Comparison of ENCODE assay signal across 17 cellular contexts in the genomic region with DNA sequence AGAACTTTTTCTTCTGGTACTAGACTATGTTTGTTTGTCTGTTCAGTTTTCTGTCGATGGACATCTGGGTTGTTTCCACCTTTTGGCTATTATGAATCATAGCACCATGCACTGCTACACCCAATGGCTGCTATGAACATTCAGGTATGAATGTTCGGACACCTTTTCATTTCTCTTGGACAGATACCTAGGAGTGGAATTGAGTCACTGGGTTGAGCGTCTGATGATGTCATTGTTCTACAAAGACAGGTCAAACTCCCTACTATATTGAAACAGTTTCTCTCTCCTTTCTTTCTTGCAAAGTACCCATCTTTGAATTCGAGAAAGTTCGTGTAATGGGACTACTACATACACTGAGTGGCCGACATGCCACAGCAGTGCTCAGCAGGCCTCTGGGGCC. TPM values are rescaled to one million over a fixed set of nuclear protein-coding genes. Genes with fewer than 3 reads are reported as not detected.
A peak's percentile ranks its signal among the peaks of the same experiment; 100 is the strongest.
DNase-seq lines count a peak whose midpoint lies in the region; ATAC-seq, FAIRE-seq and TF ChIP-seq lines count a peak whose summit lies in the region.
"Had no signal": no experiment of that assay in that cellular context is flagged by ENCODE, and none has a peak within 500 bp of the region (broad histone marks: within the 10 kb centered on the region; RNA-seq: fewer than 3 reads in every experiment).

No MANE protein-coding gene starts in this region.

- POLR2A ChIA-PET in HepG2 (lab: Yijun Ruan, JAX), result interaction anchor here (0.9 to 1.4 kb wide), 2 partner anchors 45 to 316 kb away, joined by 3 read pairs; a partner anchor contains a TSS

- ATAC-seq in HepG2 (no peak), right lobe of liver (no peak), GM21723 (IDR thresholded peaks at IDR 0.05; ENCODE audit: unreplicated experiment) (no peak)
- ATAC-seq in activated T-helper 17 cell treated with anti-CD3 and anti-CD28 coated beads, Interleukin-2, amount 50 U/mL, for 72 hours (replicated peaks), result no peak

- TF ChIP-seq CTCF in HepG2 (CRISPR knock-in tag; IDR thresholded peaks at IDR 0.05) (no peak), right lobe of liver (IDR thresholded peaks at IDR 0.05) (no peak), mammary epithelial cell (conservative IDR thresholded peaks at IDR 0.05 in 1 of 2, IDR thresholded peaks at IDR 0.05 in 1 of 2; ENCODE audit: extremely low read depth in 1 of 2, insufficient read depth in 1 of 2, low read depth in 1 of 2, low read length in 2 of 2) (no peak), keratinocyte (optimal IDR thresholded peaks at IDR 0.05 in 1 of 3, IDR thresholded peaks at IDR 0.05 in 1 of 3, conservative IDR thresholded peaks at IDR 0.05 in 1 of 3; ENCODE audit: extremely low read depth in 1 of 3, insufficient read depth in 2 of 3, low read length in 3 of 3) (no peak)

- no peak for FAIRE-seq in HepG2 (lab: Jason Lieb, UNC)
- no peak for FAIRE-seq in keratinocyte (lab: Jason Lieb, UNC)
- FAIRE-seq: G401.6 had no signal

- WGBS in HepG2 (ENCODE audit: low lambda C conversion rate), result 18% methylated on average over 6 of the region's 6 CpGs
- 52% methylated on average over 5 of the region's 6 CpGs for whole genome bisulfite sequencing in right lobe of liver (ENCODE audit: insufficient coverage, low coverage, low lambda C conversion rate, missing lambda C conversion rate)
- 29% methylated on average over 6 of the region's 6 CpGs for WGBS in mammary epithelial cell (ENCODE audit: low coverage, missing lambda C conversion rate)

- CTCF ChIA-PET in HepG2 (lab: Yijun Ruan, JAX; ENCODE audit: low intra/inter-chr PET ratio, low total read pairs) (no interaction called here), mammary epithelial cell (lab: Charles Lee; ENCODE audit: low non-redundant PET) (interaction anchor here (0.7 to 0.8 kb wide), 3 partner anchors 13 to 340 kb away, joined by 3 to 23 read pairs (median 5); no protein-coding TSS in a partner anchor)

- H3K4me2 ChIP-seq in HepG2 (ENCODE audit: low read depth, low read length) (peak overlapping the region; percentile 76), mammary epithelial cell (ENCODE audit: insufficient read depth, low read depth, low read length) (peak overlapping the region; percentile 38), keratinocyte (ENCODE audit: control insufficient read depth, extremely low read depth, insufficient read depth, low read depth, low read length) (peak overlapping the region; percentile 34)

- H3K27me3 ChIP-seq in HepG2 (ENCODE audit: control insufficient read depth in 1 of 2, insufficient read depth in 2 of 2, low read length in 2 of 2) (peaks cover 0 to 4% of the 10 kb centered on the region in 2 experiments; a peak in 1 of 5 replicates), right lobe of liver (no peaks in the 10 kb centered on the region), mammary epithelial cell (ENCODE audit: insufficient read depth, low read length) (no peaks in the 10 kb centered on the region), keratinocyte (ENCODE audit: control insufficient read depth, extremely low read depth, insufficient read depth, low read length) (no peaks in the 10 kb centered on the region)
- H3K27me3 ChIP-seq: BLaER1 treated with 17β-estradiol and CSF1 and Interleukin-3, amounts not matched to agents 10 nM and 100 nM; upper lobe of left lung had no signal

- H3K36me3 ChIP-seq in HepG2 (replicated peaks in 1 of 2; ENCODE audit: control insufficient read depth in 1 of 2, insufficient read depth in 2 of 2, low read length in 2 of 2) (no peaks in the 10 kb centered on the region), right lobe of liver (no peaks in the 10 kb centered on the region), mammary epithelial cell (ENCODE audit: insufficient read depth, low read length) (no peaks in the 10 kb centered on the region), keratinocyte (ENCODE audit: control insufficient read depth in 2 of 2, extremely low read depth in 1 of 2, insufficient read depth in 2 of 2, low read length in 2 of 2) (no peaks in the 10 kb centered on the region)
- H3K36me3 ChIP-seq: BLaER1 treated with 17β-estradiol and CSF1 and Interleukin-3, amounts not matched to agents 10 nM and 100 nM; upper lobe of left lung had no signal

- no peak overlapping the region for H3K4me3 Mint-ChIP-seq in activated T-helper 17 cell treated with anti-CD3 and anti-CD28 coated beads, Interleukin-2, amount 50 U/mL, for 72 hours
- H3K4me3 Mint-ChIP-seq: H9; mesothelial cell of epicardium; nephron progenitor cell; T-helper 1 cell treated with Interleukin-12 subunit alpha and Interleukin-12 subunit beta and Interleukin-4 antibody, amounts not matched to agents 30 μg/mL and 1 μg/mL, for 36 hours had no signal

- H2AFZ ChIP-seq in HepG2 (ENCODE audit: low read length) (no peak overlapping the region), mammary epithelial cell (ENCODE audit: low read depth, low read length) (peak overlapping the region; percentile 72), keratinocyte (ENCODE audit: control insufficient read depth, low read length) (no peak overlapping the region)
- H2AFZ ChIP-seq: parathyroid adenoma had no signal

- H3K36me3 Mint-ChIP-seq in activated T-helper 17 cell treated with anti-CD3 and anti-CD28 coated beads, Interleukin-2, amount 50 U/mL, for 72 hours (ENCODE audit: low read depth), result no peaks in the 10 kb centered on the region
- H3K36me3 Mint-ChIP-seq: mesothelial cell of epicardium had no signal

- no peak overlapping the region for H3K27ac Mint-ChIP-seq in activated T-helper 17 cell treated with anti-CD3 and anti-CD28 coated beads, Interleukin-2, amount 50 U/mL, for 72 hours
- H3K27ac Mint-ChIP-seq: activated T-helper 2 cell treated with anti-CD3 and anti-CD28 coated beads, Interferon-gamma antibody, Interleukin-2, Interleukin-4, amounts not matched to agents 10 μg/mL and 5 μg/mL and 100 μg/mL, durations not matched to agents 14 hours and 24 hours and 36 hours; mesothelial cell of epicardium; nephron progenitor cell had no signal

- H3K4me3 ChIP-seq in HepG2 (replicated peaks in 1 of 3; ENCODE audit: insufficient read depth in 1 of 3, low read depth in 2 of 3, low read length in 3 of 3), result peak overlapping the region in 1 of 3 experiments; percentile 52; a peak in 2 of 6 replicates
- no peak overlapping the region for H3K4me3 ChIP-seq in right lobe of liver
- H3K4me3 ChIP-seq in mammary epithelial cell (replicated peaks in 1 of 3; ENCODE audit: insufficient read depth in 1 of 3, low read depth in 2 of 3, low read length in 3 of 3), result no peak overlapping the region
- H3K4me3 ChIP-seq in keratinocyte (ENCODE audit: control insufficient read depth in 2 of 3, extremely low read depth in 1 of 3, insufficient read depth in 2 of 3, low read depth in 1 of 3, low read length in 3 of 3), result no peak overlapping the region
- H3K4me3 ChIP-seq: BLaER1 treated with 17β-estradiol and CSF1 and Interleukin-3, amounts not matched to agents 10 nM and 100 nM; upper lobe of left lung had no signal

- H3K9ac ChIP-seq in HepG2 (ENCODE audit: insufficient read depth, low read depth, low read length), result no peak overlapping the region
- H3K9ac ChIP-seq in mammary epithelial cell (ENCODE audit: insufficient read depth, low read length), result no peak overlapping the region
- H3K9ac ChIP-seq in keratinocyte (ENCODE audit: control insufficient read depth, extremely low read depth, insufficient read depth, low read length), result no peak overlapping the region
- H3K9ac ChIP-seq: BLaER1 treated with 17β-estradiol and CSF1 and Interleukin-3, amounts not matched to agents 10 nM and 100 nM; parathyroid adenoma had no signal

- H3K4me1 Mint-ChIP-seq in activated T-helper 17 cell treated with anti-CD3 and anti-CD28 coated beads, Interleukin-2, amount 50 U/mL, for 72 hours, result no peaks in the 10 kb centered on the region

- H3K27me3 Mint-ChIP-seq in activated T-helper 17 cell treated with anti-CD3 and anti-CD28 coated beads, Interleukin-2, amount 50 U/mL, for 72 hours, result no peaks in the 10 kb centered on the region

- H4K20me1 ChIP-seq in HepG2 (ENCODE audit: insufficient read depth, low read length) (no peaks in the 10 kb centered on the region), mammary epithelial cell (ENCODE audit: insufficient read depth, low read length) (no peaks in the 10 kb centered on the region), keratinocyte (ENCODE audit: control insufficient read depth, extremely low read depth, insufficient read depth, low read length) (no peaks in the 10 kb centered on the region)
- H4K20me1 ChIP-seq: BLaER1 treated with 17β-estradiol and CSF1 and Interleukin-3, amounts not matched to agents 10 nM and 100 nM had no signal

- intact Hi-C loops in HepG2 (cut with micrococcal nuclease; ENCODE audit: unreplicated experiment) (loop anchor here (1.0 to 2.0 kb wide), 2 partner anchors 44 to 345 kb away; a partner anchor contains a TSS), right lobe of liver (cut with DNase I) (loop anchor here in 1 of 2 donors (10.0 kb wide), 1 partner anchor 342 kb away; no protein-coding TSS in a partner anchor), mammary epithelial cell (cut with micrococcal nuclease) (loop anchor here (1.0 to 2.0 kb wide), 4 partner anchors 30 to 343 kb away; a partner anchor contains a TSS)

- DNase-seq in HepG2 (ENCODE audit: low spot score) (no peak), right lobe of liver (no peak), mammary epithelial cell (peak; percentile 87), keratinocyte (ENCODE audit: low read depth, low spot score) (no peak), EL (no peak), NCI-H510A treated with DMSO at 0.1 percent for 48 hours (lab: John Stamatoyannopoulos, UW) (no peak)

- no TSS peak for BruUV-seq in HepG2 (replicated peaks; lab: Mats Ljungman, UMichigan)
- no TSS peak for BruUV-seq in mammary epithelial cell (replicated peaks; lab: Mats Ljungman, UMichigan)

- dilution Hi-C loops in mammary epithelial cell (cut with HindIII; ENCODE audit: low sequenced_read_pairs), result no loop called here
- dilution Hi-C loops in keratinocyte (cut with MboI; ENCODE audit: extremely low pct_ligation_motif_present, low sequenced_read_pairs), result no loop called here

- H3K9me1 ChIP-seq in keratinocyte (ENCODE audit: control insufficient read depth, extremely low read depth, insufficient read depth, low read length), result no peaks in the 10 kb centered on the region

- H3K9me3 Mint-ChIP-seq in activated T-helper 17 cell treated with anti-CD3 and anti-CD28 coated beads, Interleukin-2, amount 50 U/mL, for 72 hours, result no peaks in the 10 kb centered on the region
- H3K9me3 Mint-ChIP-seq: activated T-helper 2 cell treated with anti-CD3 and anti-CD28 coated beads, Interferon-gamma antibody, Interleukin-2, Interleukin-4, amounts not matched to agents 10 μg/mL and 5 μg/mL and 100 μg/mL, durations not matched to agents 14 hours and 24 hours and 36 hours; H9; mesothelial cell of epicardium; nephron progenitor cell; T-helper 1 cell treated with Interleukin-12 subunit alpha and Interleukin-12 subunit beta and Interleukin-4 antibody, amounts not matched to agents 30 μg/mL and 1 μg/mL, for 36 hours had no signal

- TF ChIP-seq RAD21 in HepG2 (CRISPR knock-in tag; IDR thresholded peaks at IDR 0.05), result no peak

- H3K9me3 ChIP-seq in HepG2 (ENCODE audit: low read length) (no peaks in the 10 kb centered on the region), right lobe of liver (no peaks in the 10 kb centered on the region), mammary epithelial cell (replicated peaks; ENCODE audit: insufficient read depth, low read length) (no peaks in the 10 kb centered on the region), keratinocyte (ENCODE audit: control insufficient read depth, low read depth, low read length) (no peaks in the 10 kb centered on the region)
- H3K9me3 ChIP-seq: upper lobe of left lung had no signal

- TF ChIP-seq POLR2A in HepG2 (IDR thresholded peaks at IDR 0.05; ENCODE audit: insufficient read depth in 1 of 2, low read depth in 2 of 2, low read length in 2 of 2), result no peak
- no peak for TF ChIP-seq POLR2A in right lobe of liver (IDR thresholded peaks at IDR 0.05)

- TF ChIP-seq EP300 in HepG2 (IDR thresholded peaks at IDR 0.05; ENCODE audit: low read depth in 2 of 2, low read length in 2 of 2), result no peak
- TF ChIP-seq EP300 in HepG2 (CRISPR knock-in tag; IDR thresholded peaks at IDR 0.05; ENCODE audit: borderline replicate concordance), result no peak

- H3K27ac ChIP-seq in HepG2 (ENCODE audit: extremely low read length, insufficient read depth, low read length) (no peak overlapping the region), right lobe of liver (no peak overlapping the region), mammary epithelial cell (ENCODE audit: insufficient read depth, low read depth, low read length) (peak overlapping the region; percentile 34), keratinocyte (ENCODE audit: control insufficient read depth, insufficient read depth, low read length) (no peak overlapping the region)
- H3K27ac ChIP-seq: BLaER1 treated with 17β-estradiol and CSF1 and Interleukin-3, amounts not matched to agents 10 nM and 100 nM; parathyroid adenoma; upper lobe of left lung had no signal

- in situ Hi-C loops in HepG2 (cut with HindIII; ENCODE audit: extremely low pct_ligation_motif_present, low pct_unique_long_range_greater_than_20kb), result no loop called here
- in situ Hi-C loops in mammary epithelial cell (cut with MboI; ENCODE audit: low sequenced_read_pairs in 2 of 2), result no loop called here

- H3K79me2 ChIP-seq in HepG2 (ENCODE audit: insufficient read depth, low read length) (no peaks in the 10 kb centered on the region), mammary epithelial cell (ENCODE audit: insufficient read depth, low read length) (no peaks in the 10 kb centered on the region), keratinocyte (ENCODE audit: control insufficient read depth, insufficient read depth, low read length) (no peaks in the 10 kb centered on the region)
- H3K79me2 ChIP-seq: parathyroid adenoma had no signal

- peaks cover 28% of the 10 kb centered on the region for H3K4me1 ChIP-seq in HepG2 (ENCODE audit: insufficient read depth, low read length)
- no peaks in the 10 kb centered on the region for H3K4me1 ChIP-seq in right lobe of liver
- H3K4me1 ChIP-seq in mammary epithelial cell (ENCODE audit: insufficient read depth, low read length), result peaks cover 6% of the 10 kb centered on the region
- peaks cover 5% of the 10 kb centered on the region for H3K4me1 ChIP-seq in keratinocyte (ENCODE audit: control insufficient read depth, extremely low read depth, insufficient read depth, low read length)

RNA-seq across cellular contexts. Expression of a gene that starts 44.7 kb away (rescaled TPM):
- 6.9 and 12.5 TPM in 2 replicates for total RNA-seq in HepG2 (2016; rRNA removed; fragmentation: Illumina TruSeq; extraction: Trizol)
- total RNA-seq in HepG2 (2016; cell fraction: cytosol; rRNA removed; fragmentation: Illumina TruSeq; extraction: Trizol; ENCODE audit: low read depth), result 2.1 and 3.7 TPM in 2 replicates
- total RNA-seq in HepG2 (2016; cell fraction: insoluble cytoplasmic fraction; rRNA removed; fragmentation: Illumina TruSeq; extraction: Trizol), result 6.4 and 9.2 TPM in 2 replicates
- total RNA-seq in HepG2 (2016; cell fraction: membrane; rRNA removed; fragmentation: Illumina TruSeq; extraction: Trizol), result 5.5 and 5.7 TPM in 2 replicates
- total RNA-seq in HepG2 (2016; cell fraction: nucleus; rRNA removed; fragmentation: Illumina TruSeq; extraction: Trizol), result 11.5 and 12.2 TPM in 2 replicates
- 25.4 and 30.2 TPM in 2 replicates for polyA plus RNA-seq in HepG2 (2011; rRNA removed)
- 21.1 and 22.0 TPM in 2 replicates for polyA plus RNA-seq in HepG2 (2011; cell fraction: cytosol; rRNA removed)
- polyA plus RNA-seq in HepG2 (2011; cell fraction: nucleus; rRNA removed), result 28.4 and 32.1 TPM in 2 replicates
- polyA plus RNA-seq in HepG2 (2012), result 11.1 TPM in 2 replicates
- 1.4 and 1.7 TPM in 2 replicates for polyA plus RNA-seq in HepG2 (2016; cell fraction: cytosol; fragmentation: Illumina TruSeq; extraction: Trizol; ENCODE audit: low read depth)
- polyA plus RNA-seq in HepG2 (2016; cell fraction: insoluble cytoplasmic fraction; fragmentation: Illumina TruSeq; extraction: Trizol; ENCODE audit: low read depth), result 21.4 and 22.8 TPM in 2 replicates
- polyA plus RNA-seq in HepG2 (2016; cell fraction: membrane; fragmentation: Illumina TruSeq; extraction: Trizol; ENCODE audit: low read depth), result 4.0 and 4.6 TPM in 2 replicates
- 18.0 and 18.6 TPM in 2 replicates for polyA plus RNA-seq in HepG2 (2016; cell fraction: nucleus; fragmentation: Illumina TruSeq; extraction: Trizol; ENCODE audit: insufficient read depth, low read depth)
- 96.2 and 112 TPM in 2 replicates for polyA minus RNA-seq in HepG2 (2011; rRNA and poly(A)+ RNA removed; ENCODE audit: low replicate concordance)
- 15.2 and 22.8 TPM in 2 replicates for polyA minus RNA-seq in HepG2 (2011; cell fraction: cytosol; rRNA and poly(A)+ RNA removed)
- 33.0 and 56.2 TPM in 2 replicates for polyA minus RNA-seq in HepG2 (2011; cell fraction: nucleus; rRNA and poly(A)+ RNA removed)
- 10 to 100 TPM in 4 of 6 experiments, 1 to 10 TPM in 2; 5.8 to 20.2 (median 11.6) TPM for total RNA-seq in right lobe of liver
- total RNA-seq in mammary epithelial cell, result 100 to 1,000 TPM in 1 of 2 donors, 10 to 100 TPM in 1; 71.2 to 125 TPM
- polyA plus RNA-seq in mammary epithelial cell, result 72.5 TPM
- polyA minus RNA-seq in mammary epithelial cell, result 126 TPM
- polyA plus RNA-seq in keratinocyte, result 84.5 to 128 TPM (median 107 TPM) in 3 replicates
- 30.5 TPM for polyA plus RNA-seq in keratinocyte (2011; ENCODE audit: low read depth)
- polyA plus RNA-seq in keratinocyte (2011; cell fraction: cytosol; rRNA removed), result 101 and 133 TPM in 2 replicates
- 140 and 149 TPM in 2 replicates for polyA plus RNA-seq in keratinocyte (2011; cell fraction: nucleus; rRNA removed)
- 31.4 and 73.7 TPM in 2 replicates for polyA plus RNA-seq in keratinocyte (2012; ENCODE audit: low replicate concordance)
- polyA minus RNA-seq in keratinocyte, result 155 to 268 TPM (median 173 TPM) in 3 replicates
- polyA minus RNA-seq in keratinocyte (2011; cell fraction: cytosol; rRNA and poly(A)+ RNA removed), result 80.2 TPM
- polyA minus RNA-seq in keratinocyte (2011; cell fraction: nucleus; rRNA and poly(A)+ RNA removed), result 127 and 165 TPM in 2 replicates
- 10 to 100 TPM; 50.8 to 70.6 TPM for total RNA-seq in activated T-helper 17 cell treated with anti-CD3 and anti-CD28 coated beads, Interleukin-2, amount 50 U/mL, for 72 hours

RNA-seq across cellular contexts. Expression of a gene that starts 45.0 kb away (rescaled TPM):
- total RNA-seq in HepG2 (2016; rRNA removed; fragmentation: Illumina TruSeq; extraction: Trizol) (25.3 and 31.5 TPM in 2 replicates), right lobe of liver (10 to 100 TPM; 15.3 to 31.8 (median 22.5) TPM), mammary epithelial cell (10 to 100 TPM; 31.2 to 53.7 TPM)
- 30.2 and 32.0 TPM in 2 replicates for total RNA-seq in HepG2 (2016; cell fraction: cytosol; rRNA removed; fragmentation: Illumina TruSeq; extraction: Trizol; ENCODE audit: low read depth)
- 26.5 and 33.2 TPM in 2 replicates for total RNA-seq in HepG2 (2016; cell fraction: insoluble cytoplasmic fraction; rRNA removed; fragmentation: Illumina TruSeq; extraction: Trizol)
- total RNA-seq in HepG2 (2016; cell fraction: membrane; rRNA removed; fragmentation: Illumina TruSeq; extraction: Trizol), result 41.9 and 47.4 TPM in 2 replicates
- total RNA-seq in HepG2 (2016; cell fraction: nucleus; rRNA removed; fragmentation: Illumina TruSeq; extraction: Trizol), result 27.6 and 29.3 TPM in 2 replicates
- polyA plus RNA-seq in HepG2 (2011; rRNA removed) (22.7 and 26.0 TPM in 2 replicates), mammary epithelial cell (21.5 TPM), keratinocyte (22.4 to 29.1 TPM (median 27.1 TPM) in 3 replicates)
- 14.5 and 17.1 TPM in 2 replicates for polyA plus RNA-seq in HepG2 (2011; cell fraction: cytosol; rRNA removed)
- polyA plus RNA-seq in HepG2 (2011; cell fraction: nucleus; rRNA removed), result 61.8 and 62.4 TPM in 2 replicates
- polyA plus RNA-seq in HepG2 (2012), result 11.8 and 14.4 TPM in 2 replicates
- 26.4 and 35.0 TPM in 2 replicates for polyA plus RNA-seq in HepG2 (2016; cell fraction: cytosol; fragmentation: Illumina TruSeq; extraction: Trizol; ENCODE audit: low read depth)
- 22.0 and 25.4 TPM in 2 replicates for polyA plus RNA-seq in HepG2 (2016; cell fraction: insoluble cytoplasmic fraction; fragmentation: Illumina TruSeq; extraction: Trizol; ENCODE audit: low read depth)
- 28.4 and 35.1 TPM in 2 replicates for polyA plus RNA-seq in HepG2 (2016; cell fraction: membrane; fragmentation: Illumina TruSeq; extraction: Trizol; ENCODE audit: low read depth)
- polyA plus RNA-seq in HepG2 (2016; cell fraction: nucleus; fragmentation: Illumina TruSeq; extraction: Trizol; ENCODE audit: insufficient read depth, low read depth), result 28.2 and 30.2 TPM in 2 replicates
- 27.1 and 49.0 TPM in 2 replicates for polyA minus RNA-seq in HepG2 (2011; rRNA and poly(A)+ RNA removed; ENCODE audit: low replicate concordance)
- 13.7 and 15.7 TPM in 2 replicates for polyA minus RNA-seq in HepG2 (2011; cell fraction: cytosol; rRNA and poly(A)+ RNA removed)
- 55.0 and 69.5 TPM in 2 replicates for polyA minus RNA-seq in HepG2 (2011; cell fraction: nucleus; rRNA and poly(A)+ RNA removed)
- polyA minus RNA-seq in mammary epithelial cell (103 TPM), keratinocyte (40.6 to 54.8 TPM (median 40.8 TPM) in 3 replicates)
- polyA plus RNA-seq in keratinocyte (2011; ENCODE audit: low read depth), result 10.6 TPM
- polyA plus RNA-seq in keratinocyte (2011; cell fraction: cytosol; rRNA removed), result 18.1 and 22.7 TPM in 2 replicates
- polyA plus RNA-seq in keratinocyte (2011; cell fraction: nucleus; rRNA removed), result 58.6 and 60.0 TPM in 2 replicates
- 13.4 and 18.3 TPM in 2 replicates for polyA plus RNA-seq in keratinocyte (2012; ENCODE audit: low replicate concordance)
- polyA minus RNA-seq in keratinocyte (2011; cell fraction: cytosol; rRNA and poly(A)+ RNA removed), result 20.5 TPM
- 41.7 and 66.0 TPM in 2 replicates for polyA minus RNA-seq in keratinocyte (2011; cell fraction: nucleus; rRNA and poly(A)+ RNA removed)
- 10 to 100 TPM; 36.4 to 42.3 TPM for total RNA-seq in activated T-helper 17 cell treated with anti-CD3 and anti-CD28 coated beads, Interleukin-2, amount 50 U/mL, for 72 hours
